1 cellular context compared by ENCODE assay signal in the genomic region with DNA sequence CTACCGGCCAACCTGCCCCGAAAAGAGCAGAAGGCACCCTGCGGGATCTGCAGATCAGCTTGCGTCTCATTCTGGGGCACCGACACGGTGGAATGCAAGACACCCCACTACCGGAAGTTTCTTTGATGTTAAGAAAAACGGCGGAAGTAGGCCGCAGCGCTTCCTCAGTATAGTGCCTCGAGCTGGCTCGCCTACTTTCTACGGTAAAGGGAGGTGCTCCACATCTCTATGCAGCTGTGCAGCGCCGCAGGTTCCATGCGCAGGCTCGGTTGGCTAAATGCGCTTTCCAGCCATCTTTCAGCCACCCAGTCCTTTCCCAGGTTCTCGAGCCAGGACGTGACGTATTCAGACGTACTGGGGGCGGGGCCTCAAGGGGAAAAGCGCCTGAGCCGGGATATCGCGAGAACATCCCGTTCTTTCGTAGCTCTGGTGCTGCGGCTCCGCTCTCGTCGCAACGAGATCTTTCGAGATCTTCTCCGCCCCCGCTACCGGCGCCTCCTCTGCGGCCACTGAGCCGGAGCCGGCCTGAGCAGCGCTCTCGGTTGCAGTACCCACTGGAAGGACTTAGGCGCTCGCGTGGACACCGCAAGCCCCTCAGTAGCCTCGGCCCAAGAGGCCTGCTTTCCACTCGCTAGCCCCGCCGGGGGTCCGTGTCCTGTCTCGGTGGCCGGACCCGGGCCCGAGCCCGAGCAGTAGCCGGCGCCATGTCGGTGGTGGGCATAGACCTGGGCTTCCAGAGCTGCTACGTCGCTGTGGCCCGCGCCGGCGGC.
TF ChIP-seq lines count a peak whose summit lies in the region.

A gene (plus strand): TSS at position 467 of the 770 bp plus-strand sequence. CDS start 238 bp downstream, at position 705.

TF ChIP-seq in HepG2, 621 proteins besides CTCF, POLR2A, EP300 and RAD21 (continued from another document and continues in another):
- TF ChIP-seq, protein P1, sequence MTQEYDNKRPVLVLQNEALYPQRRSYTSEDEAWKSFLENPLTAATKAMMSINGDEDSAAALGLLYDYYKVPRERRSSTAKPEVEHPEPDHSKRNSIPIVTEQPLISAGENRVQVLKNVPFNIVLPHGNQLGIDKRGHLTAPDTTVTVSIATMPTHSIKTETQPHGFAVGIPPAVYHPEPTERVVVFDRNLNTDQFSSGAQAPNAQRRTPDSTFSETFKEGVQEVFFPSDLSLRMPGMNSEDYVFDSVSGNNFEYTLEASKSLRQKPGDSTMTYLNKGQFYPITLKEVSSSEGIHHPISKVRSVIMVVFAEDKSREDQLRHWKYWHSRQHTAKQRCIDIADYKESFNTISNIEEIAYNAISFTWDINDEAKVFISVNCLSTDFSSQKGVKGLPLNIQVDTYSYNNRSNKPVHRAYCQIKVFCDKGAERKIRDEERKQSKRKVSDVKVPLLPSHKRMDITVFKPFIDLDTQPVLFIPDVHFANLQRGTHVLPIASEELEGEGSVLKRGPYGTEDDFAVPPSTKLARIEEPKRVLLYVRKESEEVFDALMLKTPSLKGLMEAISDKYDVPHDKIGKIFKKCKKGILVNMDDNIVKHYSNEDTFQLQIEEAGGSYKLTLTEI (CRISPR knock-in tag; conservative IDR thresholded peaks at IDR 0.05): no peak
- no peak for TF ChIP-seq ZSCAN20 (CRISPR knock-in tag; IDR thresholded peaks at IDR 0.05; ENCODE audit: borderline replicate concordance)
- TF ChIP-seq MEIS1 (CRISPR knock-in tag; IDR thresholded peaks at IDR 0.05; ENCODE audit: borderline replicate concordance): no peak
- no peak for TF ChIP-seq ZNF468 (CRISPR knock-in tag; IDR thresholded peaks at IDR 0.05)
- TF ChIP-seq, protein P2, sequence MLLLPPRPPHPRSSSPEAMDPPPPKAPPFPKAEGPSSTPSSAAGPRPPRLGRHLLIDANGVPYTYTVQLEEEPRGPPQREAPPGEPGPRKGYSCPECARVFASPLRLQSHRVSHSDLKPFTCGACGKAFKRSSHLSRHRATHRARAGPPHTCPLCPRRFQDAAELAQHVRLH (CRISPR knock-in tag; IDR thresholded peaks at IDR 0.05; ENCODE audit: borderline replicate concordance, low read depth): peak; percentile 79; the same call in 1 of the 2 replicates
- TF ChIP-seq, protein P3, sequence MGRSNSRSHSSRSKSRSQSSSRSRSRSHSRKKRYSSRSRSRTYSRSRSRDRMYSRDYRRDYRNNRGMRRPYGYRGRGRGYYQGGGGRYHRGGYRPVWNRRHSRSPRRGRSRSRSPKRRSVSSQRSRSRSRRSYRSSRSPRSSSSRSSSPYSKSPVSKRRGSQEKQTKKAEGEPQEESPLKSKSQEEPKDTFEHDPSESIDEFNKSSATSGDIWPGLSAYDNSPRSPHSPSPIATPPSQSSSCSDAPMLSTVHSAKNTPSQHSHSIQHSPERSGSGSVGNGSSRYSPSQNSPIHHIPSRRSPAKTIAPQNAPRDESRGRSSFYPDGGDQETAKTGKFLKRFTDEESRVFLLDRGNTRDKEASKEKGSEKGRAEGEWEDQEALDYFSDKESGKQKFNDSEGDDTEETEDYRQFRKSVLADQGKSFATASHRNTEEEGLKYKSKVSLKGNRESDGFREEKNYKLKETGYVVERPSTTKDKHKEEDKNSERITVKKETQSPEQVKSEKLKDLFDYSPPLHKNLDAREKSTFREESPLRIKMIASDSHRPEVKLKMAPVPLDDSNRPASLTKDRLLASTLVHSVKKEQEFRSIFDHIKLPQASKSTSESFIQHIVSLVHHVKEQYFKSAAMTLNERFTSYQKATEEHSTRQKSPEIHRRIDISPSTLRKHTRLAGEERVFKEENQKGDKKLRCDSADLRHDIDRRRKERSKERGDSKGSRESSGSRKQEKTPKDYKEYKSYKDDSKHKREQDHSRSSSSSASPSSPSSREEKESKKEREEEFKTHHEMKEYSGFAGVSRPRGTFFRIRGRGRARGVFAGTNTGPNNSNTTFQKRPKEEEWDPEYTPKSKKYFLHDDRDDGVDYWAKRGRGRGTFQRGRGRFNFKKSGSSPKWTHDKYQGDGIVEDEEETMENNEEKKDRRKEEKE (IDR thresholded peaks at IDR 0.05): no peak
- no peak for TF ChIP-seq FOSL1 (CRISPR knock-in tag; IDR thresholded peaks at IDR 0.05; ENCODE audit: borderline replicate concordance)
- TF ChIP-seq KLF6 (CRISPR knock-in tag; IDR thresholded peaks at IDR 0.05): peak; percentile 95; the same call in 1 of the 2 replicates
- TF ChIP-seq, protein P4, sequence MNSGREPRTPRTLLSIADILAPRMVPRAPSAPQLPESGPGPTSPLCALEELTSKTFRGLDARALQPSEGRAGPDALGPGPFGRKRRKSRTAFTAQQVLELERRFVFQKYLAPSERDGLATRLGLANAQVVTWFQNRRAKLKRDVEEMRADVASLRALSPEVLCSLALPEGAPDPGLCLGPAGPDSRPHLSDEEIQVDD (CRISPR knock-in tag; IDR thresholded peaks at IDR 0.05; ENCODE audit: borderline replicate concordance): 0 out of 2 replicates have a peak, but pooled peaks have one; percentile 4
- TF ChIP-seq, protein P5, sequence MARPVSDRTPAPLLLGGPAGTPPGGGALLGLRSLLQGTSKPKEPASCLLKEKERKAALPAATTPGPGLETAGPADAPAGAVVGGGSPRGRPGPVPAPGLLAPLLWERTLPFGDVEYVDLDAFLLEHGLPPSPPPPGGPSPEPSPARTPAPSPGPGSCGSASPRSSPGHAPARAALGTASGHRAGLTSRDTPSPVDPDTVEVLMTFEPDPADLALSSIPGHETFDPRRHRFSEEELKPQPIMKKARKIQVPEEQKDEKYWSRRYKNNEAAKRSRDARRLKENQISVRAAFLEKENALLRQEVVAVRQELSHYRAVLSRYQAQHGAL (CRISPR knock-in tag; IDR thresholded peaks at IDR 0.05; ENCODE audit: not compliant biosample characterization): peak; percentile 18
- TF ChIP-seq, protein P6, sequence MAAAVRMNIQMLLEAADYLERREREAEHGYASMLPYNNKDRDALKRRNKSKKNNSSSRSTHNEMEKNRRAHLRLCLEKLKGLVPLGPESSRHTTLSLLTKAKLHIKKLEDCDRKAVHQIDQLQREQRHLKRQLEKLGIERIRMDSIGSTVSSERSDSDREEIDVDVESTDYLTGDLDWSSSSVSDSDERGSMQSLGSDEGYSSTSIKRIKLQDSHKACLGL (CRISPR knock-in tag; IDR thresholded peaks at IDR 0.05): peak; percentile 64
- TF ChIP-seq ZNF644 (CRISPR knock-in tag; IDR thresholded peaks at IDR 0.05; ENCODE audit: low read depth): no peak
- TF ChIP-seq, protein P7, sequence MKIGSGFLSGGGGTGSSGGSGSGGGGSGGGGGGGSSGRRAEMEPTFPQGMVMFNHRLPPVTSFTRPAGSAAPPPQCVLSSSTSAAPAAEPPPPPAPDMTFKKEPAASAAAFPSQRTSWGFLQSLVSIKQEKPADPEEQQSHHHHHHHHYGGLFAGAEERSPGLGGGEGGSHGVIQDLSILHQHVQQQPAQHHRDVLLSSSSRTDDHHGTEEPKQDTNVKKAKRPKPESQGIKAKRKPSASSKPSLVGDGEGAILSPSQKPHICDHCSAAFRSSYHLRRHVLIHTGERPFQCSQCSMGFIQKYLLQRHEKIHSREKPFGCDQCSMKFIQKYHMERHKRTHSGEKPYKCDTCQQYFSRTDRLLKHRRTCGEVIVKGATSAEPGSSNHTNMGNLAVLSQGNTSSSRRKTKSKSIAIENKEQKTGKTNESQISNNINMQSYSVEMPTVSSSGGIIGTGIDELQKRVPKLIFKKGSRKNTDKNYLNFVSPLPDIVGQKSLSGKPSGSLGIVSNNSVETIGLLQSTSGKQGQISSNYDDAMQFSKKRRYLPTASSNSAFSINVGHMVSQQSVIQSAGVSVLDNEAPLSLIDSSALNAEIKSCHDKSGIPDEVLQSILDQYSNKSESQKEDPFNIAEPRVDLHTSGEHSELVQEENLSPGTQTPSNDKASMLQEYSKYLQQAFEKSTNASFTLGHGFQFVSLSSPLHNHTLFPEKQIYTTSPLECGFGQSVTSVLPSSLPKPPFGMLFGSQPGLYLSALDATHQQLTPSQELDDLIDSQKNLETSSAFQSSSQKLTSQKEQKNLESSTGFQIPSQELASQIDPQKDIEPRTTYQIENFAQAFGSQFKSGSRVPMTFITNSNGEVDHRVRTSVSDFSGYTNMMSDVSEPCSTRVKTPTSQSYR (CRISPR knock-in tag; IDR thresholded peaks at IDR 0.05; ENCODE audit: borderline replicate concordance): no peak
- TF ChIP-seq SIN3A (IDR thresholded peaks at IDR 0.05; ENCODE audit: borderline replicate concordance, low read depth, low read length): no peak; the same call in 1 of the 2 replicates
- TF ChIP-seq GABPA (IDR thresholded peaks at IDR 0.05; ENCODE audit: low read depth, low read length): peak; percentile 59
- peak; percentile 93 for TF ChIP-seq GABPA (CRISPR knock-in tag; IDR thresholded peaks at IDR 0.05; ENCODE audit: low read depth)
- TF ChIP-seq ZNF660 (CRISPR knock-in tag; IDR thresholded peaks at IDR 0.05; ENCODE audit: borderline replicate concordance, low read depth): no peak
- TF ChIP-seq MAF1 (CRISPR knock-in tag; IDR thresholded peaks at IDR 0.05; ENCODE audit: borderline replicate concordance): 0 out of 2 replicates have a peak, but pooled peaks have one; percentile 59
- TF ChIP-seq, protein P8, sequence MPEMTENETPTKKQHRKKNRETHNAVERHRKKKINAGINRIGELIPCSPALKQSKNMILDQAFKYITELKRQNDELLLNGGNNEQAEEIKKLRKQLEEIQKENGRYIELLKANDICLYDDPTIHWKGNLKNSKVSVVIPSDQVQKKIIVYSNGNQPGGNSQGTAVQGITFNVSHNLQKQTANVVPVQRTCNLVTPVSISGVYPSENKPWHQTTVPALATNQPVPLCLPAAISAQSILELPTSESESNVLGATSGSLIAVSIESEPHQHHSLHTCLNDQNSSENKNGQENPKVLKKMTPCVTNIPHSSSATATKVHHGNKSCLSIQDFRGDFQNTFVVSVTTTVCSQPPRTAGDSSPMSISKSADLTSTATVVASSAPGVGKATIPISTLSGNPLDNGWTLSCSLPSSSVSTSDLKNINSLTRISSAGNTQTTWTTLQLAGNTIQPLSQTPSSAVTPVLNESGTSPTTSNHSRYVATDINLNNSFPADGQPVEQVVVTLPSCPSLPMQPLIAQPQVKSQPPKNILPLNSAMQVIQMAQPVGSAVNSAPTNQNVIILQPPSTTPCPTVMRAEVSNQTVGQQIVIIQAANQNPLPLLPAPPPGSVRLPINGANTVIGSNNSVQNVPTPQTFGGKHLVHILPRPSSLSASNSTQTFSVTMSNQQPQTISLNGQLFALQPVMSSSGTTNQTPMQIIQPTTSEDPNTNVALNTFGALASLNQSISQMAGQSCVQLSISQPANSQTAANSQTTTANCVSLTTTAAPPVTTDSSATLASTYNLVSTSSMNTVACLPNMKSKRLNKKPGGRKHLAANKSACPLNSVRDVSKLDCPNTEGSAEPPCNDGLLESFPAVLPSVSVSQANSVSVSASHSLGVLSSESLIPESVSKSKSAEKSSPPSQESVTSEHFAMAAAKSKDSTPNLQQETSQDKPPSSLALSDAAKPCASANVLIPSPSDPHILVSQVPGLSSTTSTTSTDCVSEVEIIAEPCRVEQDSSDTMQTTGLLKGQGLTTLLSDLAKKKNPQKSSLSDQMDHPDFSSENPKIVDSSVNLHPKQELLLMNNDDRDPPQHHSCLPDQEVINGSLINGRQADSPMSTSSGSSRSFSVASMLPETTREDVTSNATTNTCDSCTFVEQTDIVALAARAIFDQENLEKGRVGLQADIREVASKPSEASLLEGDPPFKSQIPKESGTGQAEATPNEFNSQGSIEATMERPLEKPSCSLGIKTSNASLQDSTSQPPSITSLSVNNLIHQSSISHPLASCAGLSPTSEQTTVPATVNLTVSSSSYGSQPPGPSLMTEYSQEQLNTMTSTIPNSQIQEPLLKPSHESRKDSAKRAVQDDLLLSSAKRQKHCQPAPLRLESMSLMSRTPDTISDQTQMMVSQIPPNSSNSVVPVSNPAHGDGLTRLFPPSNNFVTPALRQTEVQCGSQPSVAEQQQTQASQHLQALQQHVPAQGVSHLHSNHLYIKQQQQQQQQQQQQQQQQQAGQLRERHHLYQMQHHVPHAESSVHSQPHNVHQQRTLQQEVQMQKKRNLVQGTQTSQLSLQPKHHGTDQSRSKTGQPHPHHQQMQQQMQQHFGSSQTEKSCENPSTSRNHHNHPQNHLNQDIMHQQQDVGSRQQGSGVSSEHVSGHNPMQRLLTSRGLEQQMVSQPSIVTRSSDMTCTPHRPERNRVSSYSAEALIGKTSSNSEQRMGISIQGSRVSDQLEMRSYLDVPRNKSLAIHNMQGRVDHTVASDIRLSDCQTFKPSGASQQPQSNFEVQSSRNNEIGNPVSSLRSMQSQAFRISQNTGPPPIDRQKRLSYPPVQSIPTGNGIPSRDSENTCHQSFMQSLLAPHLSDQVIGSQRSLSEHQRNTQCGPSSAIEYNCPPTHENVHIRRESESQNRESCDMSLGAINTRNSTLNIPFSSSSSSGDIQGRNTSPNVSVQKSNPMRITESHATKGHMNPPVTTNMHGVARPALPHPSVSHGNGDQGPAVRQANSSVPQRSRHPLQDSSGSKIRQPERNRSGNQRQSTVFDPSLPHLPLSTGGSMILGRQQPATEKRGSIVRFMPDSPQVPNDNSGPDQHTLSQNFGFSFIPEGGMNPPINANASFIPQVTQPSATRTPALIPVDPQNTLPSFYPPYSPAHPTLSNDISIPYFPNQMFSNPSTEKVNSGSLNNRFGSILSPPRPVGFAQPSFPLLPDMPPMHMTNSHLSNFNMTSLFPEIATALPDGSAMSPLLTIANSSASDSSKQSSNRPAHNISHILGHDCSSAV (CRISPR knock-in tag; IDR thresholded peaks at IDR 0.05; ENCODE audit: borderline replicate concordance): no peak
- no peak for TF ChIP-seq ZFP62 (CRISPR knock-in tag; IDR thresholded peaks at IDR 0.05)
- TF ChIP-seq ZNF766 (CRISPR knock-in tag; IDR thresholded peaks at IDR 0.05; ENCODE audit: borderline replicate concordance): no peak
- TF ChIP-seq ZFP82 (CRISPR knock-in tag; IDR thresholded peaks at IDR 0.05; ENCODE audit: borderline replicate concordance): peak; percentile 90; the same call in 1 of the 2 replicates
- TF ChIP-seq, protein P9, sequence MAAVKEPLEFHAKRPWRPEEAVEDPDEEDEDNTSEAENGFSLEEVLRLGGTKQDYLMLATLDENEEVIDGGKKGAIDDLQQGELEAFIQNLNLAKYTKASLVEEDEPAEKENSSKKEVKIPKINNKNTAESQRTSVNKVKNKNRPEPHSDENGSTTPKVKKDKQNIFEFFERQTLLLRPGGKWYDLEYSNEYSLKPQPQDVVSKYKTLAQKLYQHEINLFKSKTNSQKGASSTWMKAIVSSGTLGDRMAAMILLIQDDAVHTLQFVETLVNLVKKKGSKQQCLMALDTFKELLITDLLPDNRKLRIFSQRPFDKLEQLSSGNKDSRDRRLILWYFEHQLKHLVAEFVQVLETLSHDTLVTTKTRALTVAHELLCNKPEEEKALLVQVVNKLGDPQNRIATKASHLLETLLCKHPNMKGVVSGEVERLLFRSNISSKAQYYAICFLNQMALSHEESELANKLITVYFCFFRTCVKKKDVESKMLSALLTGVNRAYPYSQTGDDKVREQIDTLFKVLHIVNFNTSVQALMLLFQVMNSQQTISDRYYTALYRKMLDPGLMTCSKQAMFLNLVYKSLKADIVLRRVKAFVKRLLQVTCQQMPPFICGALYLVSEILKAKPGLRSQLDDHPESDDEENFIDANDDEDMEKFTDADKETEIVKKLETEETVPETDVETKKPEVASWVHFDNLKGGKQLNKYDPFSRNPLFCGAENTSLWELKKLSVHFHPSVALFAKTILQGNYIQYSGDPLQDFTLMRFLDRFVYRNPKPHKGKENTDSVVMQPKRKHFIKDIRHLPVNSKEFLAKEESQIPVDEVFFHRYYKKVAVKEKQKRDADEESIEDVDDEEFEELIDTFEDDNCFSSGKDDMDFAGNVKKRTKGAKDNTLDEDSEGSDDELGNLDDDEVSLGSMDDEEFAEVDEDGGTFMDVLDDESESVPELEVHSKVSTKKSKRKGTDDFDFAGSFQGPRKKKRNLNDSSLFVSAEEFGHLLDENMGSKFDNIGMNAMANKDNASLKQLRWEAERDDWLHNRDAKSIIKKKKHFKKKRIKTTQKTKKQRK (IDR thresholded peaks at IDR 0.05; ENCODE audit: low read length): no peak
- peak; percentile 8 for TF ChIP-seq SKI (IDR thresholded peaks at IDR 0.05; ENCODE audit: partially characterized antibody)
- no peak for TF ChIP-seq HHEX (CRISPR knock-in tag; IDR thresholded peaks at IDR 0.05)
- no peak for TF ChIP-seq HOXA7 (CRISPR knock-in tag; IDR thresholded peaks at IDR 0.05)
- no peak; the same call in 1 of the 2 replicates for TF ChIP-seq ZKSCAN8 (CRISPR knock-in tag; IDR thresholded peaks at IDR 0.05; ENCODE audit: borderline replicate concordance)
- no peak for TF ChIP-seq SNRNP70 (IDR thresholded peaks at IDR 0.05; ENCODE audit: low read depth, low read length)
- no peak for TF ChIP-seq ZNF761 (CRISPR knock-in tag; conservative IDR thresholded peaks at IDR 0.05)
- TF ChIP-seq ZFAT (CRISPR knock-in tag; conservative IDR thresholded peaks at IDR 0.05): no peak
